Comparison of ENCODE assay signal across 9 cellular contexts in genomic region chr3:143040264-143040879, GRCh38. TPM values are rescaled to one million over a fixed set of nuclear protein-coding genes. Genes with fewer than 3 reads are reported as not detected.
A peak's percentile ranks its signal among the peaks of the same experiment; 100 is the strongest.
DNase-seq lines count a peak whose midpoint lies in the region; ATAC-seq and TF ChIP-seq lines count a peak whose summit lies in the region.
"Had no signal": no experiment of that assay in that cellular context is flagged by ENCODE, and none has a peak within 500 bp of the region (broad histone marks: within the 10 kb centered on the region; RNA-seq: fewer than 3 reads in every experiment).

No MANE protein-coding gene starts in this region.

- H3K79me2 ChIP-seq in neural progenitor cell (ENCODE audit: low read depth) = peaks cover 22% of the 10 kb centered on the region

- no peaks in the 10 kb centered on the region for H3K27me3 ChIP-seq in GM06990 (replicated peaks; ENCODE audit: control insufficient read depth, insufficient read depth, low read length)
- H3K27me3 ChIP-seq in neural progenitor cell = no peaks in the 10 kb centered on the region

- H3K4me2 ChIP-seq in neural progenitor cell = no peak overlapping the region

- no peak overlapping the region for H3K4me3 ChIP-seq in GM06990 (replicated peaks; ENCODE audit: low read depth, low read length)
- no peak overlapping the region for H3K4me3 ChIP-seq in cardiac fibroblast (replicated peaks in 1 of 2; ENCODE audit: low read depth in 2 of 2, low read length in 2 of 2)
- no peak overlapping the region for H3K4me3 ChIP-seq in neural progenitor cell

- H3K27ac Mint-ChIP-seq in neural progenitor cell = no peak overlapping the region
- H3K27ac Mint-ChIP-seq: activated naive CD4-positive, alpha-beta T cell treated with anti-CD3 and anti-CD28 coated beads, Interleukin-2, amount 50 U/mL, for 24 hours had no signal

- no peak overlapping the region for H3K27ac ChIP-seq in neural progenitor cell

- no peaks in the 10 kb centered on the region for H4K20me1 ChIP-seq in neural progenitor cell (ENCODE audit: low read depth)

- TF ChIP-seq CTCF in GM06990 (IDR thresholded peaks at IDR 0.05; ENCODE audit: insufficient read depth, low read length, poor library complexity, severe bottlenecking) (peak; percentile 56), cardiac fibroblast (IDR thresholded peaks at IDR 0.05; ENCODE audit: low read depth, low read length) (peak; percentile 58), neural progenitor cell (IDR thresholded peaks at IDR 0.05) (peak; percentile 58)

- H3K4me1 ChIP-seq in neural progenitor cell = no peaks in the 10 kb centered on the region

- H3K9me3 Mint-ChIP-seq in neural progenitor cell = no peaks in the 10 kb centered on the region
- H3K9me3 Mint-ChIP-seq: activated naive CD4-positive, alpha-beta T cell treated with anti-CD3 and anti-CD28 coated beads, Interleukin-2, amount 50 U/mL, for 24 hours had no signal

- no peak for ATAC-seq in GM19324 (IDR thresholded peaks at IDR 0.05; ENCODE audit: low FRiP score, unreplicated experiment)

- no peak overlapping the region for H2AFZ ChIP-seq in neural progenitor cell (replicated peaks)

- H3K36me3 ChIP-seq in GM06990 (ENCODE audit: control insufficient read depth, insufficient read depth, low read length) = peaks cover 5% of the 10 kb centered on the region
- peaks cover 50% of the 10 kb centered on the region for H3K36me3 ChIP-seq in neural progenitor cell

- H3F3A ChIP-seq in neural progenitor cell (ENCODE audit: low read depth) = peaks cover 3% of the 10 kb centered on the region

- H3K9me3 ChIP-seq in neural progenitor cell (ENCODE audit: low read depth) = no peaks in the 10 kb centered on the region

- no peak overlapping the region for H3K4me3 Mint-ChIP-seq in neural progenitor cell
- H3K4me3 Mint-ChIP-seq: activated naive CD4-positive, alpha-beta T cell treated with anti-CD3 and anti-CD28 coated beads, Interleukin-2, amount 50 U/mL, for 24 hours had no signal

- H3K4me1 Mint-ChIP-seq in neural progenitor cell = no peaks in the 10 kb centered on the region

- H3K27me3 Mint-ChIP-seq in neural progenitor cell (ENCODE audit: insufficient read depth, low read depth) = no peaks in the 10 kb centered on the region
- H3K27me3 Mint-ChIP-seq: activated naive CD4-positive, alpha-beta T cell treated with anti-CD3 and anti-CD28 coated beads, Interleukin-2, amount 50 U/mL, for 24 hours had no signal

- no peak overlapping the region for H3K9ac ChIP-seq in neural progenitor cell

- peaks cover 19% of the 10 kb centered on the region for H3K36me3 Mint-ChIP-seq in neural progenitor cell

- no peak for DNase-seq in GM06990 (ENCODE audit: extremely low read depth, insufficient read length)
- DNase-seq in NCI-H146 treated with DMSO at 0.1 percent for 48 hours (lab: John Stamatoyannopoulos, UW; ENCODE audit: unreplicated experiment) = peak; percentile 40
- DNase-seq in cardiac fibroblast (ENCODE audit: low read depth in 2 of 2) = peak; percentile 64 to 72
- DNase-seq in neural progenitor cell (ENCODE audit: low spot score) = peak; percentile 19
- DNase-seq in KG1 (lab: John Stamatoyannopoulos, UW) = no peak
- no peak for DNase-seq in D341Med (ENCODE audit: low spot score)
- DNase-seq in globus pallidus (ENCODE audit: low spot score) = no peak

RNA-seq across cellular contexts. Expression of gene U2SURP, which starts 39.0 kb away (rescaled TPM):
- 148 and 232 TPM in 2 replicates for total RNA-seq in neural progenitor cell (ENCODE audit: low replicate concordance)

Comparison
In these comparisons a context has a peak if more than half of its experiments do, and no peak if none do; other contexts are left out.
1. DNase-seq: peak in NCI-H146 treated with DMSO at 0.1 percent for 48 hours (single experiment), cardiac fibroblast (2 of 2) and neural progenitor cell (single experiment); none in GM06990 (single experiment), KG1 (single experiment), D341Med (single experiment) and globus pallidus (single experiment).
2. Peak in every context shown above with its lines, with median percentiles within 50 percentile points of each other: CTCF ChIP-seq.